Comparison of ENCODE assay signal across 34 cellular contexts in the genomic region with DNA sequence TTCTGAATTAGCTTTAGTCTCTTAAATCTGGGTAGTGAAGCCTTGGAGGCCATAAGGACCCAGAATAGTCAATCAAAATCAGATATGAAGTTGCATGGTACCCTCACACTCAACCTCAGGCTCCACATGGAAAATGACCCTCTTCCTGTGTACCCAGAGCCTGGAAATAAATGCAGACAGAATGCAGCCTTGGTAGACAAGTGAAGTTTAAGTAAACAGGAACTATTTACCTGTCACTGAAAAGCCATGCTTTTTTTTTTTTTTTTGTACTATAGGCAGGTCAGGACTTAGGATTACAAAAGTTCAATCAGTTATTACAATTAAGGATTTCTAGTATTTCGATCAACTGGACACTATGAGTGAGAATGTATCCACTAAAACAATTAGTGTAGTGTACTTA.
"Had no signal": no experiment of that assay in that cellular context is flagged by ENCODE, and none has a peak within 500 bp of the region (broad histone marks: within the 10 kb centered on the region; RNA-seq: fewer than 3 reads in every experiment).

No MANE protein-coding gene starts in this region.

- H3K27ac ChIP-seq: adrenal gland, body of pancreas, brain microvascular endothelial cell, breast epithelium, VCaP had no signal

- H3K4me3 ChIP-seq: adrenal gland, body of pancreas, breast epithelium had no signal

- DNase-seq: activated B cell treated with CpG ODN at 0.5 μM for 24 hours; activated CD4-positive, alpha-beta memory T cell treated with anti-CD3 and anti-CD28 coated beads for 36 hours; activated CD4-positive, alpha-beta T cell treated with anti-CD3 and anti-CD28 coated beads for 4 hours; activated CD4-positive, alpha-beta T cell treated with anti-CD3 and anti-CD28 coated beads, Interleukin-2, amount 10 ng/mL, durations not matched to agents 24 days and 14 days; activated CD4-positive, alpha-beta T cell treated with anti-CD3 and anti-CD28 coated beads, Interleukin-2, amount 50 U/mL, for 1 hour; activated CD4-positive, alpha-beta T cell treated with anti-CD3 and anti-CD28 coated beads, Interleukin-2, amount 50 U/mL, for 4 hours; activated CD4-positive, CD25-positive, alpha-beta regulatory T cell treated with anti-CD3 and anti-CD28 coated beads, Interleukin-2, amount 50 U/mL, for 72 hours; activated CD8-positive, alpha-beta memory T cell treated with anti-CD3 and anti-CD28 coated beads, Interleukin-2, amount 50 U/mL, for 4 hours; activated CD8-positive, alpha-beta T cell treated with anti-CD3 and anti-CD28 coated beads for 36 hours; activated effector memory CD4-positive, alpha-beta T cell treated with anti-CD3 and anti-CD28 coated beads, Interleukin-2, amount 50 U/mL, for 16 hours; activated gamma-delta T cell treated with Interleukin-2 at 50 U/mL for 16 hours; activated naive CD4-positive, alpha-beta T cell; activated naive CD4-positive, alpha-beta T cell treated with anti-CD3 and anti-CD28 coated beads for 36 hours; activated naive CD4-positive, alpha-beta T cell treated with anti-CD3 and anti-CD28 coated beads, Interleukin-2, amount 50 U/mL, for 16 hours; activated naive CD8-positive, alpha-beta T cell treated with anti-CD3 and anti-CD28 coated beads for 36 hours; activated T-cell treated with anti-CD3 and anti-CD28 coated beads for 4 hours; activated T-cell treated with anti-CD3 and anti-CD28 coated beads, Interleukin-2, amount 50 U/mL, for 1 hour; activated T-cell treated with anti-CD3 and anti-CD28 coated beads, Interleukin-2, amount 50 U/mL, for 4 hours; activated T-cell treated with anti-CD3 and anti-CD28 coated beads, Interleukin-2, amount 50 U/mL, for 72 hours; adrenal gland; amniotic stem cell; aorta; body of pancreas; brain microvascular endothelial cell; central memory CD4-positive, alpha-beta T cell; T-helper 2 cell; T-helper 9 cell had no signal

- FAIRE-seq: astrocyte, colon, TTC549 had no signal

- H3K9me3 ChIP-seq: adrenal gland, body of pancreas, breast epithelium had no signal

- ATAC-seq: activated CD8-positive, alpha-beta T cell treated with anti-CD3 and anti-CD28 coated beads for 36 hours; activated naive CD4-positive, alpha-beta T cell treated with anti-CD3 and anti-CD28 coated beads, Interleukin-2, amount 50 U/mL, for 72 hours; activated T-cell treated with anti-CD3 and anti-CD28 coated beads, Interleukin-2, amount 50 U/mL, for 4 hours; activated T-cell treated with anti-CD3 and anti-CD28 coated beads, Interleukin-2, amount 50 U/mL, for 72 hours; activated T-helper 17 cell treated with anti-CD3 and anti-CD28 coated beads, Interleukin-2, amount 50 U/mL, for 72 hours; body of pancreas had no signal

- H3K4me1 ChIP-seq: adrenal gland, body of pancreas, breast epithelium had no signal

- H3K36me3 ChIP-seq: adrenal gland, brain microvascular endothelial cell, breast epithelium had no signal

- H3K27me3 ChIP-seq: adrenal gland, body of pancreas, brain microvascular endothelial cell, breast epithelium had no signal
